ENCODE assay signal across 8 cellular contexts in genomic region chr13:40401911-40402776, GRCh38.
DNase-seq lines count a peak whose midpoint lies in the region; ATAC-seq, FAIRE-seq and TF ChIP-seq lines count a peak whose summit lies in the region.

No MANE protein-coding gene starts in this region.

- ATAC-seq in HG03175 (IDR thresholded peaks at IDR 0.05; ENCODE audit: unreplicated experiment), result peak; percentile 98
- ATAC-seq in right lobe of liver, result peak; percentile 92 to 97 (median 96)

- H3K4me1 ChIP-seq in BE2C, result no peaks in the 10 kb centered on the region
- H3K4me1 ChIP-seq in right lobe of liver, result peaks cover 0 to 40% (median 4%) of the 10 kb centered on the region in 4 donors

- peak; percentile 36 for TF ChIP-seq POLR2A in right lobe of liver (IDR thresholded peaks at IDR 0.05)

- WGBS in right lobe of liver (ENCODE audit: insufficient coverage, low coverage, low lambda C conversion rate, missing lambda C conversion rate), result 4% methylated on average over 13 of the region's 13 CpGs

- peak; percentile 39 for DNase-seq in BE2C
- DNase-seq in GM19239 (ENCODE audit: insufficient read length, low spot score), result peak; percentile 19
- DNase-seq in SHP77 (lab: John Stamatoyannopoulos, UW), result peak; percentile 21 to 66
- peak; percentile 13 for DNase-seq in cerebellum (ENCODE audit: low spot score)
- DNase-seq in right lobe of liver, result peak; percentile 95 to 98 (median 97)
- DNase-seq in stimulated activated CD8-positive, alpha-beta memory T cell treated with anti-CD3 and anti-CD28 coated beads, Interleukin-15, amount 100 ng/mL, for 48 hours (ENCODE audit: low read depth in 2 of 2), result peak; percentile 35 to 63
- no peak for DNase-seq in NCI-H1105 (lab: John Stamatoyannopoulos, UW)

- H3K4me3 ChIP-seq in BE2C (ENCODE audit: low read depth, low read length) (no peak overlapping the region), right lobe of liver (peak overlapping the region in 2 of 3 donors; percentile 4 to 5)

- intact Hi-C loops in right lobe of liver (cut with DNase I), result no loop called here

- no peaks in the 10 kb centered on the region for H3K36me3 ChIP-seq in BE2C
- H3K36me3 ChIP-seq in right lobe of liver, result no peaks in the 10 kb centered on the region

- H3K9me3 ChIP-seq in BE2C (no peaks in the 10 kb centered on the region), right lobe of liver (no peaks in the 10 kb centered on the region)

- H3K27me3 ChIP-seq in BE2C (no peaks in the 10 kb centered on the region), right lobe of liver (no peaks in the 10 kb centered on the region)

- TF ChIP-seq CTCF in BE2C (IDR thresholded peaks at IDR 0.05; ENCODE audit: low read depth, low read length) (no peak), right lobe of liver (IDR thresholded peaks at IDR 0.05) (no peak)

- peak; percentile 84 for FAIRE-seq in GM19239 (lab: Jason Lieb, UNC)

- H3K27ac ChIP-seq in right lobe of liver, result peak overlapping the region; percentile 50 to 80 (median 56)
